Comparison of ENCODE assay signal across 15 cellular contexts in genomic region chr16:81601601-81602251, GRCh38.
DNase-seq lines count a peak whose midpoint lies in the region; ATAC-seq, FAIRE-seq and TF ChIP-seq lines count a peak whose summit lies in the region.
"Had no signal": no experiment of that assay in that cellular context is flagged by ENCODE, and none has a peak within 500 bp of the region (broad histone marks: within the 10 kb centered on the region; RNA-seq: fewer than 3 reads in every experiment).

No MANE protein-coding gene starts in this region.

- DNase-seq in NCI-H1105 treated with DMSO at 0.1 percent for 48 hours (lab: John Stamatoyannopoulos, UW): peak; percentile 66
- peak; percentile 56 for DNase-seq in astrocyte of the hippocampus (ENCODE audit: low read depth, low spot score)
- DNase-seq in keratinocyte (ENCODE audit: low read depth, low spot score): no peak
- no peak for DNase-seq in naive thymus-derived CD8-positive, alpha-beta T cell
- no peak for DNase-seq in NCI-H526 (lab: John Stamatoyannopoulos, UW)
- DNase-seq in globus pallidus (ENCODE audit: low spot score): no peak
- no peak for DNase-seq in HUDEP-2 (lab: John Stamatoyannopoulos, UW; ENCODE audit: unreplicated experiment in 76 of 76)
- DNase-seq: activated CD4-positive, alpha-beta T cell treated with anti-CD3 and anti-CD28 coated beads for 4 hours; activated gamma-delta T cell; central memory CD4-positive, alpha-beta T cell; T-cell had no signal

- H3K9me1 ChIP-seq in keratinocyte (ENCODE audit: control insufficient read depth, extremely low read depth, insufficient read depth, low read length): peaks cover 12% of the 10 kb centered on the region

- peak overlapping the region; percentile 77 for H3K4me2 ChIP-seq in keratinocyte (ENCODE audit: control insufficient read depth, extremely low read depth, insufficient read depth, low read depth, low read length)
- H3K4me2 ChIP-seq: BLaER1 treated with 17β-estradiol and CSF1 and Interleukin-3, amounts not matched to agents 10 nM and 100 nM had no signal

- H3K27me3 ChIP-seq in keratinocyte (ENCODE audit: control insufficient read depth, extremely low read depth, insufficient read depth, low read length): no peaks in the 10 kb centered on the region
- H3K27me3 ChIP-seq: BLaER1 treated with 17β-estradiol and CSF1 and Interleukin-3, amounts not matched to agents 10 nM and 100 nM; heart left ventricle had no signal

- H3K9me3 Mint-ChIP-seq in naive thymus-derived CD8-positive, alpha-beta T cell: no peaks in the 10 kb centered on the region
- H3K9me3 Mint-ChIP-seq: memory B cell, T-cell had no signal

- ATAC-seq in naive thymus-derived CD8-positive, alpha-beta T cell: no peak
- ATAC-seq: T-cell had no signal

- H3K36me3 ChIP-seq in keratinocyte (ENCODE audit: control insufficient read depth in 2 of 2, extremely low read depth in 1 of 2, insufficient read depth in 2 of 2, low read length in 2 of 2): peaks cover 0 to 3% of the 10 kb centered on the region in 2 experiments
- H3K36me3 ChIP-seq: heart left ventricle had no signal

- H4K20me1 ChIP-seq in keratinocyte (ENCODE audit: control insufficient read depth, extremely low read depth, insufficient read depth, low read length): peaks cover 9% of the 10 kb centered on the region

- POLR2A ChIA-PET in naive thymus-derived CD8-positive, alpha-beta T cell (lab: Charles Lee): interaction anchor here (0.6 kb wide), 1 partner anchor 183 kb away, joined by 3 read pairs; no protein-coding TSS in a partner anchor

- peaks cover 0 to 11% (median 0%) of the 10 kb centered on the region in 3 donors for H3K36me3 Mint-ChIP-seq in naive thymus-derived CD8-positive, alpha-beta T cell

- H3K4me1 Mint-ChIP-seq in naive thymus-derived CD8-positive, alpha-beta T cell: peaks cover 15 to 28% (median 18%) of the 10 kb centered on the region in 4 donors

- H3K4me3 ChIP-seq in keratinocyte (ENCODE audit: control insufficient read depth in 2 of 3, extremely low read depth in 1 of 3, insufficient read depth in 2 of 3, low read depth in 1 of 3, low read length in 3 of 3) (peak overlapping the region in 2 of 3 experiments; percentile 10 to 41), skin epidermis (no peak overlapping the region)
- H3K4me3 ChIP-seq: BLaER1 treated with 17β-estradiol and CSF1 and Interleukin-3, amounts not matched to agents 10 nM and 100 nM; heart left ventricle had no signal

- dilution Hi-C loops in keratinocyte (cut with MboI; ENCODE audit: extremely low pct_ligation_motif_present, low sequenced_read_pairs): no loop called here

- H3K27ac ChIP-seq in keratinocyte (ENCODE audit: control insufficient read depth, insufficient read depth, low read length) (peak overlapping the region; percentile 98), skin epidermis (peak overlapping the region in 18 of 21 experiments; percentile 6 to 89 (median 65))
- H3K27ac ChIP-seq: BLaER1 treated with 17β-estradiol and CSF1 and Interleukin-3, amounts not matched to agents 10 nM and 100 nM had no signal

- H3K79me2 ChIP-seq in keratinocyte (ENCODE audit: control insufficient read depth, insufficient read depth, low read length): peaks cover 66% of the 10 kb centered on the region

- no peaks in the 10 kb centered on the region for H3K27me3 Mint-ChIP-seq in naive thymus-derived CD8-positive, alpha-beta T cell
- H3K27me3 Mint-ChIP-seq: memory B cell, T-cell had no signal

- H3K9ac ChIP-seq in keratinocyte (ENCODE audit: control insufficient read depth, extremely low read depth, insufficient read depth, low read length): peak overlapping the region; percentile 87
- H3K9ac ChIP-seq: BLaER1 treated with 17β-estradiol and CSF1 and Interleukin-3, amounts not matched to agents 10 nM and 100 nM had no signal

- no peaks in the 10 kb centered on the region for H3K9me3 ChIP-seq in keratinocyte (ENCODE audit: control insufficient read depth, low read depth, low read length)
- H3K9me3 ChIP-seq: BLaER1 treated with 17β-estradiol and CSF1 and Interleukin-3, amounts not matched to agents 10 nM and 100 nM; heart left ventricle had no signal

- no peak overlapping the region for H2AFZ ChIP-seq in keratinocyte (ENCODE audit: control insufficient read depth, low read length)

- no peak for TF ChIP-seq CTCF in keratinocyte (optimal IDR thresholded peaks at IDR 0.05 in 1 of 3, IDR thresholded peaks at IDR 0.05 in 1 of 3, conservative IDR thresholded peaks at IDR 0.05 in 1 of 3; ENCODE audit: extremely low read depth in 1 of 3, insufficient read depth in 2 of 3, low read length in 3 of 3)

- H3K27ac Mint-ChIP-seq in naive thymus-derived CD8-positive, alpha-beta T cell: peak overlapping the region in 1 of 10 donors; percentile 1
- H3K27ac Mint-ChIP-seq: memory B cell, T-cell had no signal

- peak; percentile 36 for FAIRE-seq in keratinocyte (lab: Jason Lieb, UNC)

- peaks cover 68% of the 10 kb centered on the region for H3K4me1 ChIP-seq in keratinocyte (ENCODE audit: control insufficient read depth, extremely low read depth, insufficient read depth, low read length)

- no peak overlapping the region for H3K4me3 Mint-ChIP-seq in naive thymus-derived CD8-positive, alpha-beta T cell
- H3K4me3 Mint-ChIP-seq: memory B cell, T-cell had no signal

Comparison
In these comparisons a context has a peak if more than half of its experiments do, and no peak if none do; other contexts are left out.
1. DNase-seq: peak in NCI-H1105 treated with DMSO at 0.1 percent for 48 hours (single experiment) and astrocyte of the hippocampus (single experiment); none in keratinocyte (single experiment), naive thymus-derived CD8-positive, alpha-beta T cell (0 of 10), NCI-H526 (0 of 2), globus pallidus (single experiment) and HUDEP-2 (0 of 76).
2. H3K4me3 ChIP-seq: peak in keratinocyte (2 of 3); none in skin epidermis (0 of 7).